14 cellular contexts compared by ENCODE assay signal in genomic region chr10:43569681-43570080, GRCh38. TPM values are rescaled to one million over a fixed set of nuclear protein-coding genes. Genes with fewer than 3 reads are reported as not detected.
DNase-seq lines count a peak whose midpoint lies in the region; ATAC-seq and TF ChIP-seq lines count a peak whose summit lies in the region.
"Had no signal": no experiment of that assay in that cellular context is flagged by ENCODE, and none has a peak within 500 bp of the region (broad histone marks: within the 10 kb centered on the region; RNA-seq: fewer than 3 reads in every experiment).

No MANE protein-coding gene starts in this region.

- H3K4me3 ChIP-seq in prostate gland = no peak overlapping the region
- no peak overlapping the region for H3K4me3 ChIP-seq in lower lobe of right lung
- H3K4me3 ChIP-seq: BLaER1, GM23338 had no signal

- H3K4me1 ChIP-seq in prostate gland (replicated peaks) (no peaks in the 10 kb centered on the region), lower lobe of right lung (peaks cover 7% of the 10 kb centered on the region)

- TF ChIP-seq CTCF in prostate gland (IDR thresholded peaks at IDR 0.05) (no peak), lower lobe of right lung (IDR thresholded peaks at IDR 0.05) (no peak)

- H3K36me3 ChIP-seq in prostate gland (no peaks in the 10 kb centered on the region), lower lobe of right lung (no peaks in the 10 kb centered on the region)

- intact Hi-C loops in prostate gland (cut with DNase I) (no loop called here), lower lobe of right lung (cut with DNase I) (no loop called here)

- H3K9me3 Mint-ChIP-seq in stimulated activated effector memory CD8-positive, alpha-beta T cell treated with anti-CD3 and anti-CD28 coated beads, Interleukin-12 subunit alpha, Interleukin-12 subunit beta, amount 100 ng/mL, for 72 hours = peaks cover 3% of the 10 kb centered on the region
- H3K9me3 Mint-ChIP-seq: CD8-positive, alpha-beta T cell had no signal

- H3K27ac ChIP-seq in prostate gland (no peak overlapping the region), lower lobe of right lung (no peak overlapping the region)
- H3K27ac ChIP-seq: BLaER1, HL-60 had no signal

- no peaks in the 10 kb centered on the region for H3K36me3 Mint-ChIP-seq in stimulated activated effector memory CD8-positive, alpha-beta T cell treated with anti-CD3 and anti-CD28 coated beads, Interleukin-12 subunit alpha, Interleukin-12 subunit beta, amount 100 ng/mL, for 72 hours

- H3K9me3 ChIP-seq in prostate gland (no peaks in the 10 kb centered on the region), lower lobe of right lung (no peaks in the 10 kb centered on the region)

- H3K27me3 ChIP-seq in prostate gland (replicated peaks; ENCODE audit: insufficient read depth) (no peaks in the 10 kb centered on the region), lower lobe of right lung (ENCODE audit: low read depth) (no peaks in the 10 kb centered on the region)
- H3K27me3 ChIP-seq: BLaER1 had no signal

- DNase-seq in NCI-H345 (lab: John Stamatoyannopoulos, UW) (peak; percentile 11), NCI-H345 treated with DMSO at 0.1 percent for 48 hours (lab: John Stamatoyannopoulos, UW; ENCODE audit: unreplicated experiment) (no peak), DMS53 (lab: John Stamatoyannopoulos, UW) (peak; percentile 44), NCI-H748 (lab: John Stamatoyannopoulos, UW; ENCODE audit: unreplicated experiment) (peak; percentile 30), prostate gland (ENCODE audit: low spot score) (peak; percentile 15), lower lobe of right lung (no peak)
- no peak for DNase-seq in stimulated activated effector memory CD8-positive, alpha-beta T cell treated with anti-CD3 and anti-CD28 coated beads, Interleukin-12 subunit alpha, Interleukin-12 subunit beta, amount 100 ng/mL, for 72 hours (ENCODE audit: low spot score in 2 of 2)
- DNase-seq: 8988T; Calu3; CD8-positive, alpha-beta T cell; HCEC 1CT had no signal

- peaks cover 10% of the 10 kb centered on the region for H3K4me1 Mint-ChIP-seq in stimulated activated effector memory CD8-positive, alpha-beta T cell treated with anti-CD3 and anti-CD28 coated beads, Interleukin-12 subunit alpha, Interleukin-12 subunit beta, amount 100 ng/mL, for 72 hours

- no peak overlapping the region for H3K4me3 Mint-ChIP-seq in stimulated activated effector memory CD8-positive, alpha-beta T cell treated with anti-CD3 and anti-CD28 coated beads, Interleukin-12 subunit alpha, Interleukin-12 subunit beta, amount 100 ng/mL, for 72 hours
- H3K4me3 Mint-ChIP-seq: CD8-positive, alpha-beta T cell; GM23338 had no signal

- no peak overlapping the region for H3K27ac Mint-ChIP-seq in stimulated activated effector memory CD8-positive, alpha-beta T cell treated with anti-CD3 and anti-CD28 coated beads, Interleukin-12 subunit alpha, Interleukin-12 subunit beta, amount 100 ng/mL, for 72 hours
- H3K27ac Mint-ChIP-seq: GM23338 had no signal

- no peak for ATAC-seq in lower lobe of right lung
- no peak for ATAC-seq in stimulated activated effector memory CD8-positive, alpha-beta T cell treated with anti-CD3 and anti-CD28 coated beads, Interleukin-12 subunit alpha, Interleukin-12 subunit beta, amount 100 ng/mL, for 72 hours
- ATAC-seq: CD8-positive, alpha-beta T cell; GM23338 had no signal

- no peak for TF ChIP-seq POLR2A in prostate gland (IDR thresholded peaks at IDR 0.05)

RNA-seq across cellular contexts. Expression of gene ZNF239, which starts 4.7 kb away (rescaled TPM):
- total RNA-seq in prostate gland = 1 to 10 TPM; 4.3 to 6.8 TPM
- total RNA-seq in lower lobe of right lung = 2.1 TPM

RNA-seq across cellular contexts. Expression of gene ZNF485, which starts 36.6 kb away (rescaled TPM):
- total RNA-seq in prostate gland (10 to 100 TPM in 1 of 2 donors, 1 to 10 TPM in 1; 6.9 to 16.1 TPM), lower lobe of right lung (3.5 TPM)

Comparison
In these comparisons a context has a peak if more than half of its experiments do, and no peak if none do; other contexts are left out.
1. DNase-seq: peak in NCI-H345 (single experiment), DMS53 (single experiment), NCI-H748 (single experiment) and prostate gland (single experiment); none in NCI-H345 treated with DMSO at 0.1 percent for 48 hours (single experiment), lower lobe of right lung (single experiment) and stimulated activated effector memory CD8-positive, alpha-beta T cell treated with anti-CD3 and anti-CD28 coated beads, Interleukin-12 subunit alpha, Interleukin-12 subunit beta, amount 100 ng/mL, for 72 hours (0 of 2).